In the genomic region with DNA sequence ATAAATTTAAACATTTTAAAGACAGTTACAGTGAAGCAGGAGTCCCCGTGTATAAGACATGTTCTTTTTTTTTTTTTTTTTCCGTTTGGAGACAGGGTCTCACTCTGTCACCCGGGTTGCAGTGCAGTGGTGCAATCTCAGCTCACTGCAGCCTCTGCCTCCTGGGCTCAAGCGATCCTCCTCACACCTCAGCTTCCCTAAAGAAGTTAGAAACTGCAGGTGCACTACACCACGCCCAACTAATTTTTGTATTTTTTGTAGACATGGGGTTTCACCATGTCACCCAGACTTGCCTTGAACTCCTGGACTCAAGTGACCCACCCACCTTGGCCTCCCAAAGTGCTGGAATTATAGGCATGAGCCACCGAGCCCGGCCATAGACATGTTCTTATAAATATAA, we compare ENCODE assay signal across 14 cellular contexts. TPM values are rescaled to one million over a fixed set of nuclear protein-coding genes. Genes with fewer than 3 reads are reported as not detected.
A peak's percentile ranks its signal among the peaks of the same experiment; 100 is the strongest.
DNase-seq lines count a peak whose midpoint lies in the region; ATAC-seq lines count a peak whose summit lies in the region.
"Had no signal": no experiment of that assay in that cellular context is flagged by ENCODE, and none has a peak within 500 bp of the region (broad histone marks: within the 10 kb centered on the region; RNA-seq: fewer than 3 reads in every experiment).

No MANE protein-coding gene starts in this region.

- H3K27ac ChIP-seq in Karpas-422 (ENCODE audit: low read length): peak overlapping the region; percentile 99
- H3K27ac ChIP-seq: cardiac muscle cell, testis had no signal

- DNase-seq in NK-92 treated with Interleukin-12 subunit alpha and Interleukin-12 subunit beta, amount 100 ng/mL, for 24 hours (lab: John Stamatoyannopoulos, UW): peak; percentile 22
- no peak for DNase-seq in NK-92 (lab: John Stamatoyannopoulos, UW; ENCODE audit: unreplicated experiment)
- DNase-seq in Karpas-422: peak; percentile 86
- DNase-seq in stimulated activated CD8-positive, alpha-beta memory T cell treated with anti-CD3 and anti-CD28 coated beads, Interleukin-4, amount 100 ng/mL, for 48 hours: peak; percentile 41
- no peak for DNase-seq in GOT3 (lab: John Stamatoyannopoulos, UW)
- DNase-seq: 8988T, H9, islet precursor cell, testis had no signal

- no peaks in the 10 kb centered on the region for H4K20me1 ChIP-seq in Karpas-422 (ENCODE audit: insufficient read depth, low read depth, low read length)

- no peaks in the 10 kb centered on the region for H3K9me2 ChIP-seq in Karpas-422 (replicated peaks; ENCODE audit: insufficient read depth, low read length)

- H3K4me3 ChIP-seq in Karpas-422 (ENCODE audit: low read length): peak overlapping the region; percentile 52
- H3K4me3 ChIP-seq: cardiac muscle cell, testis had no signal

- H3K27ac Mint-ChIP-seq in activated naive CD8-positive, alpha-beta T cell: peak overlapping the region; percentile 97

- no peaks in the 10 kb centered on the region for H3K27me3 Mint-ChIP-seq in activated naive CD8-positive, alpha-beta T cell

- peaks cover 97% of the 10 kb centered on the region for H3K4me1 ChIP-seq in Karpas-422 (ENCODE audit: low read length)
- H3K4me1 ChIP-seq: testis had no signal

- H3K4me3 Mint-ChIP-seq in activated naive CD8-positive, alpha-beta T cell: peak overlapping the region; percentile 91
- H3K4me3 Mint-ChIP-seq: H9 had no signal

- H2AFZ ChIP-seq in Karpas-422 (ENCODE audit: low read length): no peak overlapping the region

- no peaks in the 10 kb centered on the region for H3K9me3 ChIP-seq in Karpas-422 (ENCODE audit: low read length)
- H3K9me3 ChIP-seq: testis had no signal

- H3K36me3 ChIP-seq in Karpas-422 (ENCODE audit: insufficient read depth, low read length): peaks cover 6% of the 10 kb centered on the region; the same call in 1 of the 2 replicates
- H3K36me3 ChIP-seq: cardiac muscle cell had no signal

- ATAC-seq in GM19395 (IDR thresholded peaks at IDR 0.05; ENCODE audit: unreplicated experiment) (no peak), GM21619 (IDR thresholded peaks at IDR 0.05; ENCODE audit: unreplicated experiment) (no peak)
- ATAC-seq: SK-N-SH treated with all-trans-retinoic acid at 6 μM for 48 hours had no signal

- H3K27me3 ChIP-seq in Karpas-422 (ENCODE audit: low read length): no peaks in the 10 kb centered on the region
- H3K27me3 ChIP-seq: cardiac muscle cell, testis had no signal

- peak overlapping the region; percentile 73 for H3K4me2 ChIP-seq in Karpas-422 (ENCODE audit: low read depth, low read length, poor library complexity, severe bottlenecking)

- H3K36me3 Mint-ChIP-seq in activated naive CD8-positive, alpha-beta T cell: peaks cover 6% of the 10 kb centered on the region

- H3K4me1 Mint-ChIP-seq in activated naive CD8-positive, alpha-beta T cell (ENCODE audit: low read depth): peaks cover 72% of the 10 kb centered on the region

- H3K9me3 Mint-ChIP-seq in activated naive CD8-positive, alpha-beta T cell (ENCODE audit: low read depth): peaks cover 3% of the 10 kb centered on the region
- H3K9me3 Mint-ChIP-seq: H9 had no signal

- peaks cover 19% of the 10 kb centered on the region for H3K79me2 ChIP-seq in Karpas-422 (ENCODE audit: low read length)

- H3K9ac ChIP-seq in Karpas-422 (ENCODE audit: low read length): peak overlapping the region; percentile 70

RNA-seq across cellular contexts. Expression of a gene that starts 3.0 kb away (rescaled TPM):
- 0.76 and 5.0 TPM in 2 replicates for total RNA-seq in Karpas-422 (2014; rRNA removed; shearing (Covaris generic); ENCODE audit: low replicate concordance)
- total RNA-seq: cardiac muscle cell, H9 had no signal

RNA-seq across cellular contexts. Expression of a gene that starts 10.5 kb away (rescaled TPM):
- not detected in 2 replicates for total RNA-seq in Karpas-422 (2014; rRNA removed; shearing (Covaris generic); ENCODE audit: low replicate concordance)
- total RNA-seq: cardiac muscle cell, H9 had no signal

RNA-seq across cellular contexts. Expression of a gene that starts 13.8 kb away (rescaled TPM):
- total RNA-seq in Karpas-422 (2014; rRNA removed; shearing (Covaris generic); ENCODE audit: low replicate concordance): 0.11 TPM in 1 of 2 replicates, not detected in the other
- total RNA-seq: cardiac muscle cell, H9, testis had no signal

Comparison
In these comparisons a context has a peak if more than half of its experiments do, and no peak if none do; other contexts are left out.
1. DNase-seq: peak in NK-92 treated with Interleukin-12 subunit alpha and Interleukin-12 subunit beta, amount 100 ng/mL, for 24 hours (single experiment), Karpas-422 (single experiment) and stimulated activated CD8-positive, alpha-beta memory T cell treated with anti-CD3 and anti-CD28 coated beads, Interleukin-4, amount 100 ng/mL, for 48 hours (single experiment); none in NK-92 (single experiment) and GOT3 (single experiment).